In the genomic region with DNA sequence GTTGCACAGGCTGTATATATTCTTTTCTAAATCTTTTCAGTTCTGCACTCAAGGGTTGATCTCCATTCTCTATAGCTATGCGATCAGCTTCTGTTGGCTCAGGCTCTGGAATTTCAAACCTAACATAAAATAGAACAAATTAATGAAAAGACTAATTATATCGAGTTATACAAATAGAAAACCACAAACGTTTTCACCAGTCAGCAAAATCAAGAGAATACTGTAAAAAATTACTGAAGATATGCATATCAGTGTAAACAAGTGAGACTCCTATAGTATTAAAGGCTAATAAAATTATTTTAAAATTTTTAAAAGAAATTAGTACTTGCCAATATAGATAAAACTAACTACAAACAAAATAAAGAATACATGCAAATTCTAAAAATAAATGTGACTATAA, we compare ENCODE assay signal across 23 cellular contexts.
"Had no signal": no experiment of that assay in that cellular context is flagged by ENCODE, and none has a peak within 500 bp of the region (broad histone marks: within the 10 kb centered on the region; RNA-seq: fewer than 3 reads in every experiment).

No MANE protein-coding gene starts in this region.

- H3K4me3 ChIP-seq: colonic mucosa, gastrocnemius medialis, heart right ventricle, left lung, lower lobe of right lung, mucosa of descending colon had no signal

- H3K27ac ChIP-seq: colonic mucosa, epithelial cell of prostate, foreskin keratinocyte, gastrocnemius medialis, heart right ventricle, left lung, lower lobe of right lung had no signal

- H3K9me3 ChIP-seq: colonic mucosa, gastrocnemius medialis, heart right ventricle, left lung, lower lobe of right lung, mucosa of descending colon had no signal

- H3K27me3 ChIP-seq: colonic mucosa, foreskin keratinocyte, gastrocnemius medialis, heart right ventricle, left lung had no signal

- FAIRE-seq: islet of Langerhans, keratinocyte had no signal

- DNase-seq: colonic mucosa; cortex of kidney; effector CD8-positive, alpha-beta T cell; effector memory CD8-positive, alpha-beta T cell; endodermal cell; erythroblast; foreskin keratinocyte; gastrocnemius medialis; glutamatergic neuron; head of caudate nucleus; heart right ventricle; hippocampal formation; left cardiac atrium; left lung; left ventricle myocardium superior; lower lobe of right lung; mesenchymal stem cell; mucosa of descending colon; naive B cell had no signal

- H3K4me1 ChIP-seq: colonic mucosa, foreskin keratinocyte, left lung had no signal

- ATAC-seq: effector memory CD8-positive, alpha-beta T cell; esophagus mucosa; foreskin keratinocyte; gastrocnemius medialis; heart right ventricle; left cardiac atrium; left lung; left ventricle myocardium superior; lower lobe of right lung; mucosa of descending colon had no signal
